Comparison of ENCODE assay signal across 8 cellular contexts in the genomic region with DNA sequence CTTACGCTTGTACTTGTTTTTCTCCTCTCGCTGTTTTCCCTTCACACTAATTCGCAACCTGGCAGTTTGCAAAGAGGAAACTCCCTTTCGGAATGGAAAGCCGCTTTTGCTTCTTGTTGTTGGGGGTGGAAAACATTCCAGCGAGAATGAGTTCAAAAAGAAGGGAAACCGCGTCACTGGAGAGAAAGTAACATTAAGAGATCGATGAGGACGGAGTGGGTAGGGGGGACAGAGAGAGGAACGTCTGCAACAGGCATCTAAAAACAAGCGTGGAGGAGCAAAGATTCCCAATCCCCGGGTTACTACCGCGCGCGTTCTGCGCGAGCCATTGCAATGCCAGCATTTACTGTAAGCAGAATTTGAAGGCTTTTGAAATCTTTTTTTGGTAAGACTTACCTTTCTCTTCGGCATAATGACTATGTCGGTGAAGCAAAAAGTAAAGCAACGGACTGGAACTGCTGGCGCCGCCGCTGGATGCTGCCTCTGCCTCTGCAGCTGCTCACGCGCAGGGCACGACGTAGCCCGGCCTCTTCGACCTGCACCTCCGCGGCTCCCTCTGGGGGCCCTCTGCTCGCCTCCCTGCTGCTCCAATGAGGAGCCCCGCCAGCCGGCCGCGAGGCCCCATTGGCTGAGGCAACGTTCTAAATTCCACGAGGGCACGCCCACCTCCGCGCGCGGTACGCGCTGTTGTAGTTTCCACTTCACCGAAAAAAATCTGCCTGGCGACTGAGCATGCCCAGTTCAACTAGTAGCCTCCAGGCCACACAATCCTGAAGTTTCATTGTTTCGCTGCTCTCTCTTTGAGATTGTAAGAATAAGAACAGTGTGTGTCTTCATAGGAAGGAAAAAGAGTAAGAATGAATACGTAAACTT. TPM values are rescaled to one million over a fixed set of nuclear protein-coding genes. Genes with fewer than 3 reads are reported as not detected.
DNase-seq lines count a peak whose midpoint lies in the region; ATAC-seq and TF ChIP-seq lines count a peak whose summit lies in the region.

TSS of gene HMGN3 (minus strand) at position 533 of the 873 bp plus-strand sequence.

- H3K9me3 ChIP-seq in A673 (ENCODE audit: low read depth, low read length, poor library complexity, severe bottlenecking) (no peaks in the 10 kb centered on the region), WERI-Rb-1 (ENCODE audit: severe bottlenecking) (no peaks in the 10 kb centered on the region), mammary epithelial cell (replicated peaks; ENCODE audit: insufficient read depth, low read length) (no peaks in the 10 kb centered on the region), iPS-20b (ENCODE audit: insufficient read depth, low read depth, low read length) (no peaks in the 10 kb centered on the region)

- H3K4me2 ChIP-seq in mammary epithelial cell (ENCODE audit: insufficient read depth, low read depth, low read length): peak within 1 kb of the TSS; percentile 77

- H3K9ac ChIP-seq in mammary epithelial cell (ENCODE audit: insufficient read depth, low read length) (peak within 1 kb of the TSS; percentile 81), iPS-20b (ENCODE audit: low read depth, low read length) (peak within 1 kb of the TSS; percentile 93)

- peaks cover 17% of the 10 kb centered on the region for H3K79me2 ChIP-seq in mammary epithelial cell (ENCODE audit: insufficient read depth, low read length)

- no peaks in the 10 kb centered on the region for H4K20me1 ChIP-seq in mammary epithelial cell (ENCODE audit: insufficient read depth, low read length)

- peak within 1 kb of the TSS; percentile 96 for H2AFZ ChIP-seq in mammary epithelial cell (ENCODE audit: low read depth, low read length)

- H3K4me3 ChIP-seq in A673 (ENCODE audit: low read depth, low read length, poor library complexity, severe bottlenecking) (peak within 1 kb of the TSS; percentile 82), WERI-Rb-1 (ENCODE audit: low read depth, low read length) (peak within 1 kb of the TSS; percentile 100), mammary epithelial cell (replicated peaks in 1 of 3; ENCODE audit: insufficient read depth in 1 of 3, low read depth in 2 of 3, low read length in 3 of 3) (peak within 1 kb of the TSS; percentile 74 to 85 (median 76)), iPS-20b (ENCODE audit: low read length) (peak within 1 kb of the TSS; percentile 90), skin epidermis (peak within 1 kb of the TSS; percentile 42 to 74 (median 61))

- BruUV-seq in A673 (replicated peaks; lab: Mats Ljungman, UMichigan) (TSS peak; percentile 54), mammary epithelial cell (replicated peaks; lab: Mats Ljungman, UMichigan) (no TSS peak)

- intact Hi-C loops in A673 (cut with micrococcal nuclease; ENCODE audit: unreplicated experiment): loop anchor here (1.0 to 5.0 kb wide), 2 partner anchors 156 to 303 kb away; partner anchors contain the start of genes LCA5 and PHIP
- intact Hi-C loops in mammary epithelial cell (cut with micrococcal nuclease): loop anchor here (5.0 to 10.0 kb wide), 3 partner anchors 73 to 230 kb away; no protein-coding TSS in a partner anchor

- TF ChIP-seq CTCF in A673 (conservative IDR thresholded peaks at IDR 0.05; ENCODE audit: low read depth, low read length) (0 out of 2 replicates have a peak, but pooled peaks have one; percentile 9), WERI-Rb-1 (IDR thresholded peaks at IDR 0.05; ENCODE audit: low read depth, low read length) (0 out of 2 replicates have a peak, but pooled peaks have one; percentile 12), mammary epithelial cell (conservative IDR thresholded peaks at IDR 0.05 in 1 of 2, IDR thresholded peaks at IDR 0.05 in 1 of 2; ENCODE audit: extremely low read depth in 1 of 2, insufficient read depth in 1 of 2, low read depth in 1 of 2, low read length in 2 of 2) (no peak)

- DNase-seq in A673 (ENCODE audit: low spot score) (peak; percentile 97), NCI-H2171 treated with DMSO at 0.1 percent for 48 hours (lab: John Stamatoyannopoulos, UW) (peak; percentile 96), WERI-Rb-1 (peak; percentile 95), mammary epithelial cell (peak; percentile 86)

- ATAC-seq in GM18867 (IDR thresholded peaks at IDR 0.05; ENCODE audit: unreplicated experiment) (peak; percentile 94), HG03103 (IDR thresholded peaks at IDR 0.05; ENCODE audit: low read depth, unreplicated experiment) (peak; percentile 92)

- peak within 1 kb of the TSS; percentile 79 for H3K27ac ChIP-seq in A673 (ENCODE audit: low read depth, low read length, poor library complexity, severe bottlenecking)
- peak within 1 kb of the TSS; percentile 85 for H3K27ac ChIP-seq in WERI-Rb-1
- H3K27ac ChIP-seq in mammary epithelial cell (ENCODE audit: insufficient read depth, low read depth, low read length): peak within 1 kb of the TSS; percentile 70
- peak within 1 kb of the TSS; percentile 74 for H3K27ac ChIP-seq in iPS-20b (ENCODE audit: low read length)
- peak within 1 kb of the TSS; percentile 33 to 94 (median 83) for H3K27ac ChIP-seq in skin epidermis

- H3K4me1 ChIP-seq in A673 (ENCODE audit: insufficient read depth, low read length, poor library complexity, severe bottlenecking): peaks cover 11% of the 10 kb centered on the region
- H3K4me1 ChIP-seq in mammary epithelial cell (ENCODE audit: insufficient read depth, low read length): peaks cover 5% of the 10 kb centered on the region
- no peaks in the 10 kb centered on the region; the same call in 1 of the 2 replicates for H3K4me1 ChIP-seq in iPS-20b (ENCODE audit: insufficient read depth, low read length)

- H3K36me3 ChIP-seq in A673 (ENCODE audit: insufficient read depth, low read length, poor library complexity, severe bottlenecking) (no peaks in the 10 kb centered on the region), WERI-Rb-1 (no peaks in the 10 kb centered on the region), mammary epithelial cell (ENCODE audit: insufficient read depth, low read length) (no peaks in the 10 kb centered on the region), iPS-20b (ENCODE audit: insufficient read depth, low read depth, low read length) (peaks cover 14% of the 10 kb centered on the region)

- in situ Hi-C loops in mammary epithelial cell (cut with MboI; ENCODE audit: low sequenced_read_pairs in 2 of 2): no loop called here

- dilution Hi-C loops in mammary epithelial cell (cut with HindIII; ENCODE audit: low sequenced_read_pairs): loop anchor here (5.0 to 10.0 kb wide), 2 partner anchors 73 to 270 kb away; no protein-coding TSS in a partner anchor

- CTCF ChIA-PET in A673 (lab: Charles Lee): no interaction called here
- CTCF ChIA-PET in mammary epithelial cell (lab: Charles Lee; ENCODE audit: low non-redundant PET): interaction anchor here (0.5 kb wide), 1 partner anchor 336 kb away, joined by 7 read pairs; no protein-coding TSS in a partner anchor

- H3K27me3 ChIP-seq in A673 (replicated peaks; ENCODE audit: insufficient read depth, low read depth, low read length, poor library complexity): no peaks in the 10 kb centered on the region
- no peaks in the 10 kb centered on the region for H3K27me3 ChIP-seq in WERI-Rb-1 (ENCODE audit: insufficient read depth, low read depth, severe bottlenecking)
- no peaks in the 10 kb centered on the region for H3K27me3 ChIP-seq in mammary epithelial cell (ENCODE audit: insufficient read depth, low read length)
- H3K27me3 ChIP-seq in iPS-20b (ENCODE audit: insufficient read depth, low read length): no peaks in the 10 kb centered on the region

- POLR2A ChIA-PET in A673 (lab: Charles Lee; ENCODE audit: low non-redundant PET): no interaction called here

- WGBS in mammary epithelial cell (ENCODE audit: low coverage, missing lambda C conversion rate): 5% methylated on average over 42 of the region's 51 CpGs

RNA-seq across cellular contexts. Expression of gene HMGN3, which starts in this region (rescaled TPM):
- total RNA-seq in A673 (2021) (83.8 and 87.2 TPM in 2 replicates), mammary epithelial cell (10 to 100 TPM; 25.0 to 38.1 TPM)
- 25.2 TPM for polyA plus RNA-seq in mammary epithelial cell
- 5.1 TPM for polyA minus RNA-seq in mammary epithelial cell

Comparison
In these comparisons a context has a peak if more than half of its experiments do, and no peak if none do; other contexts are left out.
1. Peak in every context shown above with its lines: DNase-seq, ATAC-seq, H3K4me3 ChIP-seq and H3K27ac ChIP-seq.
2. CTCF ChIP-seq: peak in A673 (single experiment) and WERI-Rb-1 (single experiment); none in mammary epithelial cell (0 of 2).